In the genomic region with DNA sequence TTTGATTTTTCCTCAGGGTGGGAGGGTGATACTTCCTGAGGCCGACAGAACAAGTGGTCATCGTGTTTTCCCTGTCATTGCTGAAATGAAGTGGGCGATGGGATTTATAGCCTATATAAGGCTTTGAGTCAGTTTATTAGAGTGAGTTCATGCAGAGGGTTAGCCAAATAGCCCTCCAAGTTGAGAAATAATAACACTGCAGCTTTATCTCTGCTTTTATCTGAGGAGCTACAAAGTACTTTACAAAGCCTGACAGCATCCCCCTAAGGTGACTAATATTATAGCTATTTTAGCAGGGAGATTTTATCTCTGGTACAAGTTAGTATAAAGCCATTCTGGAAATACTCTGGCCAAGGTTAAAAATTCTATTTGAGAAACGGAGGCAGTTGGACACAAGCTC, we compare ENCODE assay signal across 17 cellular contexts.
A peak's percentile ranks its signal among the peaks of the same experiment; 100 is the strongest.
DNase-seq lines count a peak whose midpoint lies in the region; ATAC-seq and TF ChIP-seq lines count a peak whose summit lies in the region.
"Had no signal": no experiment of that assay in that cellular context is flagged by ENCODE, and none has a peak within 500 bp of the region (broad histone marks: within the 10 kb centered on the region; RNA-seq: fewer than 3 reads in every experiment).

No MANE protein-coding gene starts in this region.

- no peak overlapping the region for H3K9ac ChIP-seq in trophoblast cell (ENCODE audit: low read length)

- no peaks in the 10 kb centered on the region for H3K9me3 Mint-ChIP-seq in activated CD4-positive, alpha-beta memory T cell treated with anti-CD3 and anti-CD28 coated beads, Interleukin-2, amount 10 ng/mL, durations not matched to agents 7 days and 5 days
- H3K9me3 Mint-ChIP-seq: activated T-helper 1 cell treated with anti-CD3 and anti-CD28 coated beads, Interleukin-12 subunit alpha, Interleukin-12 subunit beta, Interleukin-2, Interleukin-4 antibody, amounts not matched to agents 30 ng/mL and 10 ng/mL and 1 ng/mL, durations not matched to agents 14 hours and 24 hours and 36 hours had no signal

- no peak overlapping the region for H3K27ac ChIP-seq in PC-9
- no peak overlapping the region for H3K27ac ChIP-seq in trophoblast cell (ENCODE audit: low read depth, low read length)
- H3K27ac ChIP-seq: gastrocnemius medialis, transverse colon had no signal

- TF ChIP-seq CTCF in PC-9 (conservative IDR thresholded peaks at IDR 0.05) = no peak

- no peak overlapping the region for H2BK5ac ChIP-seq in trophoblast cell (ENCODE audit: low read depth, low read length, poor library complexity)

- no peaks in the 10 kb centered on the region for H3K36me3 ChIP-seq in PC-9 (ENCODE audit: low read depth)
- no peaks in the 10 kb centered on the region for H3K36me3 ChIP-seq in trophoblast cell (ENCODE audit: control insufficient read depth in 1 of 2, insufficient read depth in 2 of 2, low read length in 2 of 2)
- H3K36me3 ChIP-seq: gastrocnemius medialis, transverse colon had no signal

- H3K4me2 ChIP-seq in PC-9 (peak overlapping the region; percentile 15), trophoblast cell (ENCODE audit: low read length) (peak overlapping the region; percentile 19)

- H3F3A ChIP-seq in PC-9 (ENCODE audit: insufficient read depth, low read depth) = peaks cover 17% of the 10 kb centered on the region; the same call in 1 of the 2 replicates

- no peak overlapping the region for H3K23ac ChIP-seq in trophoblast cell (ENCODE audit: low read length)

- no peaks in the 10 kb centered on the region for H3K79me2 ChIP-seq in PC-9 (ENCODE audit: low read depth)
- H3K79me2 ChIP-seq in trophoblast cell (ENCODE audit: control insufficient read depth, insufficient read depth, low read length, poor library complexity) = no peaks in the 10 kb centered on the region

- no peak overlapping the region for H2BK120ac ChIP-seq in trophoblast cell (ENCODE audit: insufficient read depth, low read length, poor library complexity)

- H4K8ac ChIP-seq in trophoblast cell (ENCODE audit: low read depth, low read length) = no peak overlapping the region

- DNase-seq in EL = peak; percentile 94
- DNase-seq in PC-9 = peak in 1 of 2 experiments; percentile 90
- DNase-seq in dermis blood vessel endothelial cell = peak; percentile 75
- peak in 1 of 2 donors; percentile 31 for DNase-seq in trophoblast cell
- DNase-seq in NCI-H446 (lab: John Stamatoyannopoulos, UW) = no peak
- DNase-seq in activated CD4-positive, alpha-beta memory T cell treated with anti-CD3 and anti-CD28 coated beads, Interleukin-2, amount 10 ng/mL, durations not matched to agents 7 days and 5 days = no peak
- no peak for DNase-seq in 8988T
- DNase-seq: anterior cingulate cortex; gastrocnemius medialis; KBM-7; NCI-H526 treated with DMSO at 0.1 percent for 48 hours; stimulated activated CD4-positive, alpha-beta T cell treated with anti-CD3 and anti-CD28 coated beads, Interleukin-2, amount 100 ng/mL, for 24 hours; T-helper 9 cell; transverse colon had no signal

- CTCF ChIA-PET in PC-9 (lab: Charles Lee) = interaction anchor here (0.6 to 1.1 kb wide), 3 partner anchors 9 to 466 kb away, joined by 3 to 5 read pairs (median 4); no protein-coding TSS in a partner anchor
- CTCF ChIA-PET in activated CD4-positive, alpha-beta memory T cell treated with anti-CD3 and anti-CD28 coated beads, Interleukin-2, amount 10 ng/mL, durations not matched to agents 7 days and 5 days (lab: Charles Lee) = no interaction called here

- WGBS in trophoblast cell (ENCODE audit: extremely low coverage, insufficient coverage, insufficient read length) = no CpG with 5 or more reads among the region's 4 CpGs

- H2BK12ac ChIP-seq in trophoblast cell (ENCODE audit: low read length) = no peak overlapping the region

- ATAC-seq in HG03457 (IDR thresholded peaks at IDR 0.05; ENCODE audit: unreplicated experiment) = no peak
- ATAC-seq: gastrocnemius medialis had no signal

- no TSS peak for BruUV-seq in PC-9 (replicated peaks; lab: Mats Ljungman, UMichigan)

- intact Hi-C loops in PC-9 (cut with micrococcal nuclease; ENCODE audit: unreplicated experiment) = no loop called here

- no peak overlapping the region for H4K91ac ChIP-seq in trophoblast cell (ENCODE audit: low read depth, low read length)

- H3K9me3 ChIP-seq in PC-9 (ENCODE audit: insufficient read depth, low read depth) (no peaks in the 10 kb centered on the region; the same call in 1 of the 2 replicates), trophoblast cell (ENCODE audit: insufficient read depth, low read depth, low read length) (no peaks in the 10 kb centered on the region)
- H3K9me3 ChIP-seq: gastrocnemius medialis, transverse colon had no signal

- no peaks in the 10 kb centered on the region for H4K20me1 ChIP-seq in PC-9 (ENCODE audit: insufficient read depth)

- no peak overlapping the region for H2AK5ac ChIP-seq in trophoblast cell (ENCODE audit: low read length)

- no peak overlapping the region for H3K4me3 ChIP-seq in PC-9
- H3K4me3 ChIP-seq in trophoblast cell (ENCODE audit: low read depth, low read length) = no peak overlapping the region
- H3K4me3 ChIP-seq: gastrocnemius medialis, transverse colon had no signal

- no peak overlapping the region for H2AFZ ChIP-seq in PC-9
- H2AFZ ChIP-seq in trophoblast cell (ENCODE audit: insufficient read depth, low read length, poor library complexity) = no peak overlapping the region

- POLR2A ChIA-PET in PC-9 (lab: Charles Lee; ENCODE audit: unreplicated experiment) = interaction anchor here (0.6 to 1.0 kb wide), 3 partner anchors 17 to 1475 kb away, joined by 3 to 5 read pairs (median 3); no protein-coding TSS in a partner anchor
- POLR2A ChIA-PET in activated CD4-positive, alpha-beta memory T cell treated with anti-CD3 and anti-CD28 coated beads, Interleukin-2, amount 10 ng/mL, durations not matched to agents 7 days and 5 days (lab: Charles Lee) = no interaction called here

- no peak overlapping the region for H3K14ac ChIP-seq in trophoblast cell (ENCODE audit: low read length)

- H3K9me2 ChIP-seq in PC-9 (ENCODE audit: insufficient read depth) = no peaks in the 10 kb centered on the region

- no peak overlapping the region for H3K4me3 Mint-ChIP-seq in activated CD4-positive, alpha-beta memory T cell treated with anti-CD3 and anti-CD28 coated beads, Interleukin-2, amount 10 ng/mL, durations not matched to agents 7 days and 5 days
- H3K4me3 Mint-ChIP-seq: activated T-helper 1 cell treated with anti-CD3 and anti-CD28 coated beads, Interleukin-12 subunit alpha, Interleukin-12 subunit beta, Interleukin-2, Interleukin-4 antibody, amounts not matched to agents 30 ng/mL and 10 ng/mL and 1 ng/mL, durations not matched to agents 14 hours and 24 hours and 36 hours; CD14-positive monocyte had no signal

- H4K12ac ChIP-seq in trophoblast cell (ENCODE audit: low read depth, low read length) = no peak overlapping the region

- H3K4me1 Mint-ChIP-seq in activated CD4-positive, alpha-beta memory T cell treated with anti-CD3 and anti-CD28 coated beads, Interleukin-2, amount 10 ng/mL, durations not matched to agents 7 days and 5 days = no peaks in the 10 kb centered on the region
- H3K4me1 Mint-ChIP-seq: CD14-positive monocyte had no signal

- no peaks in the 10 kb centered on the region for H3K36me3 Mint-ChIP-seq in activated CD4-positive, alpha-beta memory T cell treated with anti-CD3 and anti-CD28 coated beads, Interleukin-2, amount 10 ng/mL, durations not matched to agents 7 days and 5 days (ENCODE audit: low read depth)
- H3K36me3 Mint-ChIP-seq: CD14-positive monocyte had no signal

- H3K27me3 Mint-ChIP-seq in activated CD4-positive, alpha-beta memory T cell treated with anti-CD3 and anti-CD28 coated beads, Interleukin-2, amount 10 ng/mL, durations not matched to agents 7 days and 5 days = no peaks in the 10 kb centered on the region

- H3K79me1 ChIP-seq in trophoblast cell (ENCODE audit: low read length) = no peaks in the 10 kb centered on the region

- no peak overlapping the region for H3K18ac ChIP-seq in trophoblast cell (ENCODE audit: low read length)

- no peak overlapping the region for H3K4ac ChIP-seq in trophoblast cell (ENCODE audit: low read depth, low read length)

- H3K27me3 ChIP-seq in PC-9 (ENCODE audit: insufficient read depth, low read depth) = no peaks in the 10 kb centered on the region
- no peaks in the 10 kb centered on the region for H3K27me3 ChIP-seq in trophoblast cell (ENCODE audit: insufficient read depth, low read length)
- H3K27me3 ChIP-seq: gastrocnemius medialis, transverse colon had no signal

- H3K27ac Mint-ChIP-seq in activated CD4-positive, alpha-beta memory T cell treated with anti-CD3 and anti-CD28 coated beads, Interleukin-2, amount 10 ng/mL, durations not matched to agents 7 days and 5 days = no peak overlapping the region
- H3K27ac Mint-ChIP-seq: activated T-helper 1 cell treated with anti-CD3 and anti-CD28 coated beads, Interleukin-12 subunit alpha, Interleukin-12 subunit beta, Interleukin-2, Interleukin-4 antibody, amounts not matched to agents 30 ng/mL and 10 ng/mL and 1 ng/mL, durations not matched to agents 14 hours and 24 hours and 36 hours; CD14-positive monocyte had no signal

- H3K4me1 ChIP-seq in PC-9 (replicated peaks; ENCODE audit: insufficient read depth) (peaks cover 27% of the 10 kb centered on the region), trophoblast cell (ENCODE audit: control insufficient read depth in 1 of 2, insufficient read depth in 2 of 2, low read length in 2 of 2) (no peaks in the 10 kb centered on the region)
- H3K4me1 ChIP-seq: gastrocnemius medialis, transverse colon had no signal

Comparison
In these comparisons a context has a peak if more than half of its experiments do, and no peak if none do; other contexts are left out.
1. DNase-seq: peak in EL (single experiment) and dermis blood vessel endothelial cell (single experiment); none in NCI-H446 (0 of 2), activated CD4-positive, alpha-beta memory T cell treated with anti-CD3 and anti-CD28 coated beads, Interleukin-2, amount 10 ng/mL, durations not matched to agents 7 days and 5 days (single experiment) and 8988T (single experiment).